In the genomic region with DNA sequence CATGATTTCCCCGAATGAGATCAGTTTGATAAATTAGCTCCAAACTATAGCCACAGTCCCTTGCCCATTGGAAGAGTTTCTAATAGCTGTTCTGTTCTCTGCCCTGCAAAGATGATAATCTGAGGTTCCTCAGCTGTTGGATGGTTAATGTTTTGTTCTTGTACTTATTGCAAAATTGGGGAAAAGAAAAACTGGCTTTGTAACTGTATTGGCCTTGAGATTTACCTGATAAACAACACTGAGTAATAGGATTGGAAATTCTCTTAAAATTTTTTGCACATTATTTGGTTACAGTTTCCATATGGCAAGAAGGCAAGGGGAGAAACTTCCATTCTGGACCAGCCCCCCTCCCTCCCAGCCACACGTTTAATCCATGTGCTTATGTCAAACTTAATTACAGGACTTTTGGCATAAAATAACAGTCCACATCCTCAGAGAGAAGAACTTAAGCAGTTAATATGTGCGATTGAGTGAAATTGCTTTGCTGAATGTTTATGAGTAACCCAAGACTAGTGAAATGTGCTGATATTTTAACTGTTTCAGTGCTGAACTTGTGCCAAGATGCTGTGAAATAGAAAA, we compare ENCODE assay signal across 19 cellular contexts.
DNase-seq lines count a peak whose midpoint lies in the region; ATAC-seq and TF ChIP-seq lines count a peak whose summit lies in the region.
"Had no signal": no experiment of that assay in that cellular context is flagged by ENCODE, and none has a peak within 500 bp of the region (broad histone marks: within the 10 kb centered on the region; RNA-seq: fewer than 3 reads in every experiment).

No MANE protein-coding gene starts in this region.

- DNase-seq in stimulated activated naive CD8-positive, alpha-beta T cell treated with anti-CD3 and anti-CD28 coated beads, Interleukin-15, amount 100 ng/mL, for 72 hours: no peak
- DNase-seq in esophagus muscularis mucosa (ENCODE audit: extremely low spot score) (no peak), aorta (no peak), mesenteric fat pad (ENCODE audit: low spot score) (no peak)
- no peak for DNase-seq in naive thymus-derived CD8-positive, alpha-beta T cell
- DNase-seq: activated CD8-positive, alpha-beta memory T cell treated with anti-CD3 and anti-CD28 coated beads, Interleukin-2, amount 10 ng/mL, durations not matched to agents 7 days and 5 days; activated gamma-delta T cell treated with Interleukin-2 at 50 U/mL for 16 hours; DMS153; islet precursor cell; MG63; NCI-H2029 treated with DMSO at 0.1 percent for 48 hours; NCI-H526 treated with DMSO at 0.1 percent for 48 hours; stimulated activated CD4-positive, alpha-beta T cell treated with anti-CD3 and anti-CD28 coated beads, Interleukin-2, amount 100 ng/mL, for 24 hours; T-cell had no signal

- intact Hi-C loops in esophagus muscularis mucosa (cut with DNase I) (no loop called here), aorta (cut with DNase I) (no loop called here)

- H3K4me3 ChIP-seq in esophagus muscularis mucosa (peak overlapping the region in 3 of 4 donors; percentile 11 to 42 (median 20)), aorta (ENCODE audit: low read length in 2 of 2) (peak overlapping the region; percentile 11 to 38)
- H3K4me3 ChIP-seq: cardiac muscle cell, MG63 had no signal

- H3K4me1 ChIP-seq in esophagus muscularis mucosa (peaks cover 2 to 15% (median 5%) of the 10 kb centered on the region in 4 donors), aorta (ENCODE audit: control insufficient read depth in 1 of 2, insufficient read depth in 2 of 2, low read length in 2 of 2) (peaks cover 0 to 6% of the 10 kb centered on the region in 2 donors)

- H3K9me3 ChIP-seq in esophagus muscularis mucosa (no peaks in the 10 kb centered on the region), aorta (ENCODE audit: control insufficient read depth, low read length) (no peaks in the 10 kb centered on the region)
- H3K9me3 ChIP-seq: MG63, tibial nerve had no signal

- H3K36me3 ChIP-seq in esophagus muscularis mucosa (no peaks in the 10 kb centered on the region), aorta (ENCODE audit: control insufficient read depth in 1 of 2, insufficient read depth in 2 of 2, low read length in 1 of 2) (no peaks in the 10 kb centered on the region)
- H3K36me3 ChIP-seq: cardiac muscle cell, MG63, tibial nerve had no signal

- H3K4me1 Mint-ChIP-seq in stimulated activated naive CD8-positive, alpha-beta T cell treated with anti-CD3 and anti-CD28 coated beads, Interleukin-15, Interleukin-2, amounts not matched to agents 100 ng/mL and 50 ng/mL, for 24 hours (ENCODE audit: low read depth): peaks cover 10% of the 10 kb centered on the region
- H3K4me1 Mint-ChIP-seq in stimulated activated naive CD8-positive, alpha-beta T cell treated with anti-CD3 and anti-CD28 coated beads, Interleukin-15, amount 100 ng/mL, for 72 hours: peaks cover 10% of the 10 kb centered on the region
- peaks cover 11 to 16% (median 14%) of the 10 kb centered on the region in 4 donors for H3K4me1 Mint-ChIP-seq in naive thymus-derived CD8-positive, alpha-beta T cell
- H3K4me1 Mint-ChIP-seq: activated CD8-positive, alpha-beta memory T cell treated with anti-CD3 and anti-CD28 coated beads, Interleukin-2, amount 10 ng/mL, durations not matched to agents 7 days and 5 days had no signal

- POLR2A ChIA-PET in naive thymus-derived CD8-positive, alpha-beta T cell (lab: Charles Lee): no interaction called here

- H3K9me3 Mint-ChIP-seq in stimulated activated naive CD8-positive, alpha-beta T cell treated with anti-CD3 and anti-CD28 coated beads, Interleukin-15, Interleukin-2, amounts not matched to agents 100 ng/mL and 50 ng/mL, for 24 hours: no peaks in the 10 kb centered on the region
- no peaks in the 10 kb centered on the region for H3K9me3 Mint-ChIP-seq in stimulated activated naive CD8-positive, alpha-beta T cell treated with anti-CD3 and anti-CD28 coated beads, Interleukin-15, amount 100 ng/mL, for 72 hours
- H3K9me3 Mint-ChIP-seq in naive thymus-derived CD8-positive, alpha-beta T cell: no peaks in the 10 kb centered on the region
- H3K9me3 Mint-ChIP-seq: T-cell had no signal

- no peak for TF ChIP-seq POLR2A in esophagus muscularis mucosa (IDR thresholded peaks at IDR 0.05; ENCODE audit: low read depth)

- TF ChIP-seq EP300 in esophagus muscularis mucosa (IDR thresholded peaks at IDR 0.05): no peak

- TF ChIP-seq CTCF in esophagus muscularis mucosa (IDR thresholded peaks at IDR 0.05): no peak

- H3K4me3 Mint-ChIP-seq in stimulated activated naive CD8-positive, alpha-beta T cell treated with anti-CD3 and anti-CD28 coated beads, Interleukin-15, Interleukin-2, amounts not matched to agents 100 ng/mL and 50 ng/mL, for 24 hours: peak overlapping the region; percentile 24
- H3K4me3 Mint-ChIP-seq in stimulated activated naive CD8-positive, alpha-beta T cell treated with anti-CD3 and anti-CD28 coated beads, Interleukin-15, amount 100 ng/mL, for 72 hours: no peak overlapping the region
- H3K4me3 Mint-ChIP-seq in naive thymus-derived CD8-positive, alpha-beta T cell: peak overlapping the region in 8 of 10 donors; percentile 8 to 48 (median 28)
- H3K4me3 Mint-ChIP-seq: activated CD8-positive, alpha-beta memory T cell treated with anti-CD3 and anti-CD28 coated beads, Interleukin-2, amount 10 ng/mL, durations not matched to agents 7 days and 5 days had no signal

- peak overlapping the region; percentile 7 to 61 (median 50) for H3K27ac ChIP-seq in esophagus muscularis mucosa (replicated peaks in 1 of 4)
- H3K27ac ChIP-seq in aorta (ENCODE audit: low read depth in 1 of 2, low read length in 2 of 2): peak overlapping the region; percentile 56 to 63
- H3K27ac ChIP-seq: cardiac muscle cell had no signal

- no peak overlapping the region for H3K27ac Mint-ChIP-seq in stimulated activated naive CD8-positive, alpha-beta T cell treated with anti-CD3 and anti-CD28 coated beads, Interleukin-15, Interleukin-2, amounts not matched to agents 100 ng/mL and 50 ng/mL, for 24 hours
- no peak overlapping the region for H3K27ac Mint-ChIP-seq in stimulated activated naive CD8-positive, alpha-beta T cell treated with anti-CD3 and anti-CD28 coated beads, Interleukin-15, amount 100 ng/mL, for 72 hours
- no peak overlapping the region for H3K27ac Mint-ChIP-seq in naive thymus-derived CD8-positive, alpha-beta T cell
- H3K27ac Mint-ChIP-seq: activated CD8-positive, alpha-beta memory T cell treated with anti-CD3 and anti-CD28 coated beads, Interleukin-2, amount 10 ng/mL, durations not matched to agents 7 days and 5 days; T-cell had no signal

- H3K27me3 ChIP-seq in esophagus muscularis mucosa (no peaks in the 10 kb centered on the region), aorta (ENCODE audit: control insufficient read depth in 1 of 2, insufficient read depth in 2 of 2, low read length in 1 of 2) (no peaks in the 10 kb centered on the region)
- H3K27me3 ChIP-seq: cardiac muscle cell, MG63, tibial nerve had no signal

- H3K27me3 Mint-ChIP-seq in stimulated activated naive CD8-positive, alpha-beta T cell treated with anti-CD3 and anti-CD28 coated beads, Interleukin-15, Interleukin-2, amounts not matched to agents 100 ng/mL and 50 ng/mL, for 24 hours: peaks cover 3% of the 10 kb centered on the region
- H3K27me3 Mint-ChIP-seq in stimulated activated naive CD8-positive, alpha-beta T cell treated with anti-CD3 and anti-CD28 coated beads, Interleukin-15, amount 100 ng/mL, for 72 hours: no peaks in the 10 kb centered on the region
- H3K27me3 Mint-ChIP-seq in naive thymus-derived CD8-positive, alpha-beta T cell: peaks cover 0 to 7% (median 2%) of the 10 kb centered on the region in 5 donors
- H3K27me3 Mint-ChIP-seq: activated CD8-positive, alpha-beta memory T cell treated with anti-CD3 and anti-CD28 coated beads, Interleukin-2, amount 10 ng/mL, durations not matched to agents 7 days and 5 days had no signal

- 31% methylated on average over 3 of the region's 3 CpGs for WGBS in esophagus muscularis mucosa
- WGBS in aorta, 2 donors: 2 to 4% methylated on average over 3 of the region's 3 CpGs

- H3K36me3 Mint-ChIP-seq in stimulated activated naive CD8-positive, alpha-beta T cell treated with anti-CD3 and anti-CD28 coated beads, Interleukin-15, Interleukin-2, amounts not matched to agents 100 ng/mL and 50 ng/mL, for 24 hours (ENCODE audit: low read depth): no peaks in the 10 kb centered on the region
- no peaks in the 10 kb centered on the region for H3K36me3 Mint-ChIP-seq in naive thymus-derived CD8-positive, alpha-beta T cell
- H3K36me3 Mint-ChIP-seq: activated CD8-positive, alpha-beta memory T cell treated with anti-CD3 and anti-CD28 coated beads, Interleukin-2, amount 10 ng/mL, durations not matched to agents 7 days and 5 days; T-cell had no signal

- ATAC-seq in stimulated activated naive CD8-positive, alpha-beta T cell treated with anti-CD3 and anti-CD28 coated beads, Interleukin-15, amount 100 ng/mL, for 72 hours: no peak
- no peak for ATAC-seq in naive thymus-derived CD8-positive, alpha-beta T cell
- peak; percentile 26 for ATAC-seq in aorta (ENCODE audit: low FRiP score)
- no peak for ATAC-seq in GM21526 (IDR thresholded peaks at IDR 0.05; ENCODE audit: low FRiP score, unreplicated experiment)
- no peak for ATAC-seq in GM21367 (IDR thresholded peaks at IDR 0.05; ENCODE audit: unreplicated experiment)
- ATAC-seq: activated CD8-positive, alpha-beta memory T cell treated with anti-CD3 and anti-CD28 coated beads, Interleukin-2, amount 10 ng/mL, durations not matched to agents 7 days and 5 days; T-cell had no signal

Comparison
In these comparisons a context has a peak if more than half of its experiments do, and no peak if none do; other contexts are left out.
1. H3K4me3 Mint-ChIP-seq: peak in stimulated activated naive CD8-positive, alpha-beta T cell treated with anti-CD3 and anti-CD28 coated beads, Interleukin-15, Interleukin-2, amounts not matched to agents 100 ng/mL and 50 ng/mL, for 24 hours (single experiment) and naive thymus-derived CD8-positive, alpha-beta T cell (8 of 10); none in stimulated activated naive CD8-positive, alpha-beta T cell treated with anti-CD3 and anti-CD28 coated beads, Interleukin-15, amount 100 ng/mL, for 72 hours (0 of 2).